In the genomic region with DNA sequence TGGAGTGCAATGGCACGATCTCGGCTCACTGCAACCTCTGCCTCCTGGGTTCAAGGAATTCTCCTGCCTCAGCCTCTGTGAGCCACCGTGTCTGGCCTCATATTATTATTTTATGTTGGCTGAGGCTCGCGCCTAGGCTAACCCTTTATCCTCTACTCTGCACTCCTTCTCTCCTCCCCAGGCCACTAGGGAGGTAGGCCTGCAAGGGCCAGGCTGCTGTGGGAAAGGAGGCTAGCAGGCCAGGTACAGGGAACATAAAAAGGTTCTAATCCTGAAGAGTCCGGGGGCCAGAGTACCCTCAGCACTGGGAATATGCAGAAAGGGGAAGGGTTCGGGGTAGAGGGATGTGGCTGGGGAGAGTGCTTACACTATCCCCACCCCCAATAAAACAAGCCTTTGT, we compare ENCODE assay signal across 24 cellular contexts.
"Had no signal": no experiment of that assay in that cellular context is flagged by ENCODE, and none has a peak within 500 bp of the region (broad histone marks: within the 10 kb centered on the region; RNA-seq: fewer than 3 reads in every experiment).

No MANE protein-coding gene starts in this region.

- ATAC-seq: effector memory CD8-positive, alpha-beta T cell; gastroesophageal sphincter; left lung; mucosa of descending colon; natural killer cell; pancreas; sciatic nerve; stimulated activated memory B cell treated with anti-CD40 and anti-IgM and Interleukin-4, amounts not matched to agents 10 μg/mL and 1 μg/mL and 100 μg/mL, for 72 hours had no signal

- H3K36me3 Mint-ChIP-seq: natural killer cell; neural progenitor cell; stimulated activated memory B cell treated with anti-CD40 and anti-IgM and Interleukin-4, amounts not matched to agents 10 μg/mL and 1 μg/mL and 100 μg/mL, for 72 hours had no signal

- H3K27me3 Mint-ChIP-seq: effector memory CD8-positive, alpha-beta T cell; stimulated activated memory B cell treated with anti-CD40 and anti-IgM and Interleukin-4, amounts not matched to agents 10 μg/mL and 1 μg/mL and 100 μg/mL, for 72 hours; stimulated activated naive CD8-positive, alpha-beta T cell treated with anti-CD3 and anti-CD28 coated beads, Interleukin-15, Interleukin-2, amounts not matched to agents 100 ng/mL and 50 ng/mL, for 24 hours had no signal

- H3K4me1 Mint-ChIP-seq: natural killer cell; stimulated activated memory B cell treated with anti-CD40 and anti-IgM and Interleukin-4, amounts not matched to agents 10 μg/mL and 1 μg/mL and 100 μg/mL, for 72 hours had no signal

- H3K4me1 ChIP-seq: esophagus squamous epithelium, gastroesophageal sphincter, left lung, prostate gland, spleen, testis had no signal

- DNase-seq: effector memory CD8-positive, alpha-beta T cell; esophagus squamous epithelium; foreskin fibroblast; glutamatergic neuron; hippocampal formation; left lung; mesendoderm; mucosa of descending colon; natural killer cell; nucleus accumbens; pancreas; spleen; stimulated activated CD4-positive, alpha-beta T cell treated with anti-CD3 and anti-CD28 coated beads, Interleukin-15, amount 100 ng/mL, for 24 hours; stimulated activated CD4-positive, alpha-beta T cell treated with anti-CD3 and anti-CD28 coated beads, Interleukin-1b, Interleukin-23, amount 100 ng/mL, for 48 hours; stimulated activated CD4-positive, alpha-beta T cell treated with anti-CD3 and anti-CD28 coated beads, Interleukin-4, amount 100 ng/mL, for 24 hours; testis had no signal

- H3K4me3 Mint-ChIP-seq: effector memory CD8-positive, alpha-beta T cell; natural killer cell; neural progenitor cell; stimulated activated memory B cell treated with anti-CD40 and anti-IgM and Interleukin-4, amounts not matched to agents 10 μg/mL and 1 μg/mL and 100 μg/mL, for 72 hours; stimulated activated naive CD8-positive, alpha-beta T cell treated with anti-CD3 and anti-CD28 coated beads, Interleukin-15, Interleukin-2, amounts not matched to agents 100 ng/mL and 50 ng/mL, for 24 hours had no signal

- H3K4me3 ChIP-seq: esophagus squamous epithelium, gastroesophageal sphincter, left lung, lung, mucosa of descending colon, neural progenitor cell, pancreas, prostate gland, spleen, testis, tibial nerve had no signal

- H3K27ac Mint-ChIP-seq: effector memory CD8-positive, alpha-beta T cell; natural killer cell; neural progenitor cell; stimulated activated memory B cell treated with anti-CD40 and anti-IgM and Interleukin-4, amounts not matched to agents 10 μg/mL and 1 μg/mL and 100 μg/mL, for 72 hours; stimulated activated naive CD8-positive, alpha-beta T cell treated with anti-CD3 and anti-CD28 coated beads, Interleukin-15, Interleukin-2, amounts not matched to agents 100 ng/mL and 50 ng/mL, for 24 hours had no signal

- H3K9me3 Mint-ChIP-seq: effector memory CD8-positive, alpha-beta T cell; natural killer cell; neural progenitor cell; stimulated activated memory B cell treated with anti-CD40 and anti-IgM and Interleukin-4, amounts not matched to agents 10 μg/mL and 1 μg/mL and 100 μg/mL, for 72 hours; stimulated activated naive CD8-positive, alpha-beta T cell treated with anti-CD3 and anti-CD28 coated beads, Interleukin-15, Interleukin-2, amounts not matched to agents 100 ng/mL and 50 ng/mL, for 24 hours had no signal

- H3K27me3 ChIP-seq: esophagus squamous epithelium, neural progenitor cell, pancreas, spleen, testis, tibial nerve had no signal

- H3K27ac ChIP-seq: esophagus squamous epithelium, gastroesophageal sphincter, left lung, neural progenitor cell, pancreas, prostate gland, spleen, testis, tibial nerve had no signal

- H2AFZ ChIP-seq: neural progenitor cell had no signal

- H3K9me3 ChIP-seq: esophagus squamous epithelium, gastroesophageal sphincter, left lung, mucosa of descending colon, pancreas, prostate gland, spleen, testis, tibial nerve had no signal

- H3K36me3 ChIP-seq: gastroesophageal sphincter, neural progenitor cell, prostate gland, spleen had no signal

- H3K4me2 ChIP-seq: neural progenitor cell had no signal
